Comparison of ENCODE assay signal across 1 cellular context in genomic region chr18:79068946-79069791, GRCh38.
A peak's percentile ranks its signal among the peaks of the same experiment; 100 is the strongest.
TF ChIP-seq lines count a peak whose summit lies in the region.

TSS of gene ATP9B (plus strand) at chr18:79069394. CDS start at chr18:79069411, 17 bp downstream.

TF ChIP-seq in K562, 482 proteins besides CTCF, POLR2A, EP300 and RAD21 (continued from another document and continues in another):
- TF ChIP-seq ATF6 (CRISPR knock-in tag; IDR thresholded peaks at IDR 0.05), result no peak
- TF ChIP-seq ZMIZ1 (IDR thresholded peaks at IDR 0.05; ENCODE audit: low read depth in 2 of 2, low read length in 2 of 2), result no peak
- no peak for TF ChIP-seq ZNF239 (CRISPR knock-in tag; IDR thresholded peaks at IDR 0.05)
- TF ChIP-seq ZNF408 (CRISPR knock-in tag; IDR thresholded peaks at IDR 0.05; ENCODE audit: low read depth), result no peak
- no peak; the same call in 1 of the 2 replicates for TF ChIP-seq FOXP1 (CRISPR knock-in tag; IDR thresholded peaks at IDR 0.05)
- no peak for TF ChIP-seq ZNF146 (CRISPR knock-in tag; IDR thresholded peaks at IDR 0.05; ENCODE audit: unreplicated experiment)
- no peak for TF ChIP-seq CHD4 (IDR thresholded peaks at IDR 0.05; ENCODE audit: insufficient read depth, insufficient replicate concordance, low read depth, low read length, poor library complexity, severe bottlenecking)
- no peak for TF ChIP-seq NCOA4 (IDR thresholded peaks at IDR 0.05; ENCODE audit: partially characterized antibody)
- TF ChIP-seq MEF2D (tag; conservative IDR thresholded peaks at IDR 0.05; ENCODE audit: low read depth), result no peak
- TF ChIP-seq MCM5 (IDR thresholded peaks at IDR 0.05; ENCODE audit: low read depth), result no peak
- peak; percentile 34 for TF ChIP-seq MEIS2 (IDR thresholded peaks at IDR 0.05; ENCODE audit: partially characterized antibody)
- TF ChIP-seq POLR3G (IDR thresholded peaks at IDR 0.05; ENCODE audit: extremely low read depth, insufficient read length, insufficient replicate concordance), result no peak
- TF ChIP-seq KDM1A (IDR thresholded peaks at IDR 0.05), result no peak
- TF ChIP-seq E2F6 (IDR thresholded peaks at IDR 0.05; ENCODE audit: borderline replicate concordance in 1 of 2, extremely low read depth in 1 of 2, insufficient read depth in 1 of 2, insufficient read length in 1 of 2, low read depth in 1 of 2, low read length in 1 of 2, poor library complexity in 1 of 2, severe bottlenecking in 1 of 2), result peak; percentile 89 to 92
- no peak for TF ChIP-seq TAF15 (IDR thresholded peaks at IDR 0.05; ENCODE audit: low read depth, low read length)
- TF ChIP-seq SMARCA4 (IDR thresholded peaks at IDR 0.05), result no peak
- TF ChIP-seq SMAD4 (CRISPR knock-in tag; conservative IDR thresholded peaks at IDR 0.05), result no peak
- TF ChIP-seq NR3C1 (CRISPR knock-in tag; IDR thresholded peaks at IDR 0.05), result peak; percentile 60; the same call in 1 of the 2 replicates
- no peak for TF ChIP-seq ZNF561 (CRISPR knock-in tag; conservative IDR thresholded peaks at IDR 0.05)
- TF ChIP-seq CHD1 (IDR thresholded peaks at IDR 0.05; ENCODE audit: low read length), result no peak
- TF ChIP-seq RBFOX2 (IDR thresholded peaks at IDR 0.05; ENCODE audit: low read depth, low read length), result peak; percentile 82
- no peak for TF ChIP-seq BCOR (IDR thresholded peaks at IDR 0.05)
- TF ChIP-seq USF1 (CRISPR knock-in tag; IDR thresholded peaks at IDR 0.05), result peak; percentile 81
- TF ChIP-seq SAP30 (IDR thresholded peaks at IDR 0.05; ENCODE audit: borderline replicate concordance, insufficient read depth, low read depth, low read length, poor library complexity, severe bottlenecking), result peak; percentile 34
- no peak for TF ChIP-seq ETS1 (conservative IDR thresholded peaks at IDR 0.05; ENCODE audit: control insufficient read depth, low read depth, low read length)
- no peak for TF ChIP-seq TAF7 (tag; IDR thresholded peaks at IDR 0.05)
- TF ChIP-seq E2F8 (IDR thresholded peaks at IDR 0.05; ENCODE audit: low read depth, partially characterized antibody), result peak; percentile 87
- TF ChIP-seq MECOM (CRISPR knock-in tag; IDR thresholded peaks at IDR 0.05), result no peak
- TF ChIP-seq CBX3 (IDR thresholded peaks at IDR 0.05; ENCODE audit: borderline replicate concordance in 1 of 2, low read length in 2 of 2), result no peak
- peak; percentile 16 for TF ChIP-seq PRPF4 (IDR thresholded peaks at IDR 0.05; ENCODE audit: insufficient read depth, low read depth, low read length, poor library complexity, severe bottlenecking)
- no peak for TF ChIP-seq KAT2B (IDR thresholded peaks at IDR 0.05; ENCODE audit: low read depth, low read length)
- TF ChIP-seq GTF3C2 (IDR thresholded peaks at IDR 0.05; ENCODE audit: borderline replicate concordance, extremely low read depth, insufficient read length), result no peak
- TF ChIP-seq TRIM25 (IDR thresholded peaks at IDR 0.05; ENCODE audit: borderline replicate concordance), result no peak
- TF ChIP-seq CBFA2T2 (conservative IDR thresholded peaks at IDR 0.05), result no peak
- TF ChIP-seq CEBPG (CRISPR knock-in tag; IDR thresholded peaks at IDR 0.05), result peak; percentile 87
- TF ChIP-seq CEBPG (tag; conservative IDR thresholded peaks at IDR 0.05 in 1 of 2, IDR thresholded peaks at IDR 0.05 in 1 of 2), result peak; percentile 80 to 89
- peak; percentile 96 for TF ChIP-seq KHSRP (IDR thresholded peaks at IDR 0.05)
- TF ChIP-seq CSDE1 (IDR thresholded peaks at IDR 0.05), result peak in 1 of 2 experiments; percentile 79; a peak in 1 of 4 replicates
- TF ChIP-seq RBM22 (IDR thresholded peaks at IDR 0.05; ENCODE audit: low read depth, low read length, poor library complexity, severe bottlenecking), result no peak
- no peak for TF ChIP-seq MIER1 (IDR thresholded peaks at IDR 0.05; ENCODE audit: low read depth)
- TF ChIP-seq USF2 (CRISPR knock-in tag; IDR thresholded peaks at IDR 0.05), result peak; percentile 65
